8 cellular contexts compared by ENCODE assay signal in genomic region chr19:21568816-21569496, GRCh38.
DNase-seq lines count a peak whose midpoint lies in the region; ATAC-seq and TF ChIP-seq lines count a peak whose summit lies in the region.

No MANE protein-coding gene starts in this region.

- WGBS in IMR-90 (ENCODE audit: extremely low coverage in 2 of 2, insufficient read length in 1 of 2), 2 experiments = 45% methylated on average over 8 of the region's 21 CpGs; no CpG with 5 or more reads in 1 of the 2 experiments

- no peaks in the 10 kb centered on the region for H3K4me1 Mint-ChIP-seq in memory B cell

- no peak overlapping the region for H2BK15ac ChIP-seq in IMR-90 (ENCODE audit: low read depth, low read length)

- BruUV-seq in IMR-90 (replicated peaks; lab: Mats Ljungman, UMichigan) = no TSS peak

- peak overlapping the region; percentile 87 for H3K4me3 Mint-ChIP-seq in memory B cell

- no peak overlapping the region for H3K56ac ChIP-seq in IMR-90 (ENCODE audit: extremely low read depth, insufficient read depth, low read length)

- H3K36me3 Mint-ChIP-seq in memory B cell = peaks cover 4% of the 10 kb centered on the region

- H3K79me1 ChIP-seq in IMR-90 (ENCODE audit: low read depth in 1 of 2, low read length in 2 of 2) = no peaks in the 10 kb centered on the region

- dilution Hi-C loops in IMR-90 (cut with HindIII; ENCODE audit: low sequenced_read_pairs, unreplicated experiment) = no loop called here

- H2AFZ ChIP-seq in IMR-90 (replicated peaks; ENCODE audit: low read length, poor library complexity) = peak overlapping the region; percentile 87

- CTCF ChIA-PET in BJ (lab: Yijun Ruan, JAX) = no interaction called here
- CTCF ChIA-PET in IMR-90 (lab: Yijun Ruan, JAX) = no interaction called here

- H2BK20ac ChIP-seq in IMR-90 (ENCODE audit: low read depth, low read length) = no peak overlapping the region

- peak overlapping the region; percentile 77; the same call in 1 of the 2 replicates for H3K4ac ChIP-seq in IMR-90 (ENCODE audit: low read depth, low read length)

- no peaks in the 10 kb centered on the region for H3K9me1 ChIP-seq in IMR-90 (ENCODE audit: insufficient read depth, low read length)

- H3K9me3 ChIP-seq in IMR-90 (ENCODE audit: control insufficient read depth, insufficient read depth, low read length) = peaks cover 17% of the 10 kb centered on the region

- no peak overlapping the region for H3K23ac ChIP-seq in IMR-90 (ENCODE audit: low read depth, low read length)

- H3K4me3 ChIP-seq in BJ (ENCODE audit: low read depth, low read length) (peak overlapping the region; percentile 51), IMR-90 (ENCODE audit: insufficient read depth, low read depth, low read length) (peak overlapping the region; percentile 88), coronary artery (peak overlapping the region; percentile 64)

- H2BK5ac ChIP-seq in IMR-90 (ENCODE audit: low read depth, low read length, poor library complexity, severe bottlenecking) = peak overlapping the region; percentile 71

- intact Hi-C loops in IMR-90 (cut with micrococcal nuclease) = no loop called here

- peak overlapping the region; percentile 87 for H3K27ac Mint-ChIP-seq in memory B cell

- no peaks in the 10 kb centered on the region for H3K27me3 Mint-ChIP-seq in memory B cell

- ATAC-seq in IMR-90 (ENCODE audit: low read depth) = peak; percentile 99
- ATAC-seq in memory B cell (ENCODE audit: low read depth) = peak; percentile 95
- no peak for ATAC-seq in HG03045 (IDR thresholded peaks at IDR 0.05; ENCODE audit: unreplicated experiment)

- no peak overlapping the region for H4K5ac ChIP-seq in IMR-90 (ENCODE audit: low read depth, low read length)

- peak overlapping the region; percentile 93 for H3K14ac ChIP-seq in IMR-90 (replicated peaks; ENCODE audit: low read depth, low read length)

- no peaks in the 10 kb centered on the region for H3K36me3 ChIP-seq in BJ (ENCODE audit: control insufficient read depth, insufficient read depth, low read length)
- peaks cover 7% of the 10 kb centered on the region; the same call in 1 of the 2 replicates for H3K36me3 ChIP-seq in IMR-90 (ENCODE audit: control insufficient read depth, insufficient read depth, low read length)

- H3K27ac ChIP-seq in IMR-90 (ENCODE audit: insufficient read depth, low read length) (peak overlapping the region; percentile 83), coronary artery (peak overlapping the region; percentile 6 to 68)

- no peaks in the 10 kb centered on the region for H3K4me1 ChIP-seq in IMR-90 (ENCODE audit: control insufficient read depth, insufficient read depth, low read length)

- POLR2A ChIA-PET in BJ (lab: Charles Lee) = no interaction called here
- POLR2A ChIA-PET in IMR-90 (lab: Charles Lee; ENCODE audit: unreplicated experiment) = interaction anchor here (0.7 kb wide), 1 partner anchor 59 kb away, joined by 4 read pairs; no protein-coding TSS in a partner anchor

- peak overlapping the region; percentile 85 for H3K9ac ChIP-seq in IMR-90 (ENCODE audit: low read depth, low read length)

- in situ Hi-C loops in IMR-90 (cut with MboI; ENCODE audit: low sequenced_read_pairs) = no loop called here

- H2BK120ac ChIP-seq in IMR-90 (ENCODE audit: low read depth, low read length) = no peak overlapping the region

- H3K18ac ChIP-seq in IMR-90 (ENCODE audit: low read depth, low read length) = no peak overlapping the region

- peak overlapping the region; percentile 50 for H2AK9ac ChIP-seq in IMR-90 (replicated peaks; ENCODE audit: low read depth, low read length, poor library complexity)

- peak; percentile 37; the same call in 1 of the 2 replicates for TF ChIP-seq POLR2A in IMR-90 (IDR thresholded peaks at IDR 0.05; ENCODE audit: low read depth, low read length)

- peaks cover 15% of the 10 kb centered on the region for H3K9me3 Mint-ChIP-seq in memory B cell

- peak overlapping the region; percentile 68; the same call in 1 of the 2 replicates for H4K91ac ChIP-seq in IMR-90 (ENCODE audit: insufficient read depth, low read depth, low read length)

- H3K27me3 ChIP-seq in BJ (ENCODE audit: control insufficient read depth, insufficient read depth, low read length) (no peaks in the 10 kb centered on the region), IMR-90 (ENCODE audit: control insufficient read depth, insufficient read depth, low read length) (no peaks in the 10 kb centered on the region)

- no peak overlapping the region for H2AK5ac ChIP-seq in IMR-90 (ENCODE audit: low read depth, low read length)

- TF ChIP-seq CTCF in BJ (IDR thresholded peaks at IDR 0.05; ENCODE audit: insufficient read depth, low read depth, low read length) = no peak
- no peak for TF ChIP-seq CTCF in IMR-90 (conservative IDR thresholded peaks at IDR 0.05; ENCODE audit: low read depth, low read length)
- no peak for TF ChIP-seq CTCF in coronary artery (IDR thresholded peaks at IDR 0.05)

- peak overlapping the region; percentile 62; the same call in 1 of the 2 replicates for H3K4me2 ChIP-seq in IMR-90 (ENCODE audit: low read depth, low read length)

- peak overlapping the region in 1 of 2 experiments; percentile 84; a peak in 2 of 4 replicates for H4K8ac ChIP-seq in IMR-90 (ENCODE audit: low read depth in 2 of 2, low read length in 2 of 2)

- TF ChIP-seq RAD21 in IMR-90 (IDR thresholded peaks at IDR 0.05; ENCODE audit: low read length) = no peak

- peak; percentile 68 for DNase-seq in BJ (ENCODE audit: low read depth)
- peak; percentile 94 for DNase-seq in IMR-90
- peak; percentile 93 for DNase-seq in activated CD4-positive, alpha-beta T cell treated with anti-CD3 and anti-CD28 coated beads for 48 hours
- DNase-seq in coronary artery (ENCODE audit: low spot score) = peak; percentile 85
- DNase-seq in memory B cell (ENCODE audit: low spot score in 2 of 2) = peak; percentile 59 to 79
- peak; percentile 77 for DNase-seq in stimulated activated CD8-positive, alpha-beta memory T cell treated with anti-CD3 and anti-CD28 coated beads, Interleukin-15, amount 100 ng/mL, for 1 hour (ENCODE audit: low read depth)
- no peak for DNase-seq in NCI-H226

- no peaks in the 10 kb centered on the region for H4K20me1 ChIP-seq in IMR-90 (ENCODE audit: insufficient read depth, low read length)

TF ChIP-seq in IMR-90, 13 proteins besides CTCF, POLR2A, EP300 and RAD21:
- TF ChIP-seq MXI1 (IDR thresholded peaks at IDR 0.05; ENCODE audit: borderline replicate concordance, low read depth, low read length) (no peak), MAZ (IDR thresholded peaks at IDR 0.05; ENCODE audit: borderline replicate concordance, low read depth, low read length) (peak; percentile 28; the same call in 1 of the 2 replicates)
